Comparison of ENCODE assay signal across 18 cellular contexts in genomic region chr15:101013769-101014223, GRCh38.
DNase-seq lines count a peak whose midpoint lies in the region; ATAC-seq and TF ChIP-seq lines count a peak whose summit lies in the region.
"Had no signal": no experiment of that assay in that cellular context is flagged by ENCODE, and none has a peak within 500 bp of the region (broad histone marks: within the 10 kb centered on the region; RNA-seq: fewer than 3 reads in every experiment).

No MANE protein-coding gene starts in this region.

- H3K9me3 Mint-ChIP-seq in activated CD4-positive, alpha-beta memory T cell treated with anti-CD3 and anti-CD28 coated beads, Interleukin-2, amount 10 ng/mL, durations not matched to agents 7 days and 5 days: no peaks in the 10 kb centered on the region
- H3K9me3 Mint-ChIP-seq in activated CD4-positive, alpha-beta memory T cell treated with anti-CD3 and anti-CD28 coated beads for 36 hours: no peaks in the 10 kb centered on the region
- no peaks in the 10 kb centered on the region for H3K9me3 Mint-ChIP-seq in endodermal cell
- no peaks in the 10 kb centered on the region for H3K9me3 Mint-ChIP-seq in activated CD4-positive, alpha-beta T cell treated with anti-CD3 and anti-CD28 coated beads for 36 hours (ENCODE audit: low read depth)

- no peak for ATAC-seq in activated CD4-positive, alpha-beta T cell treated with anti-CD3 and anti-CD28 coated beads for 36 hours
- ATAC-seq in HG02642 (IDR thresholded peaks at IDR 0.05; ENCODE audit: poor library complexity, unreplicated experiment): no peak

- H3K4me1 Mint-ChIP-seq in activated CD4-positive, alpha-beta memory T cell treated with anti-CD3 and anti-CD28 coated beads, Interleukin-2, amount 10 ng/mL, durations not matched to agents 7 days and 5 days: peaks cover 2% of the 10 kb centered on the region
- H3K4me1 Mint-ChIP-seq in activated CD4-positive, alpha-beta memory T cell treated with anti-CD3 and anti-CD28 coated beads for 36 hours (ENCODE audit: low read depth): peaks cover 6% of the 10 kb centered on the region
- H3K4me1 Mint-ChIP-seq in endodermal cell: peaks cover 11% of the 10 kb centered on the region
- H3K4me1 Mint-ChIP-seq in activated CD4-positive, alpha-beta T cell treated with anti-CD3 and anti-CD28 coated beads for 36 hours: peaks cover 1% of the 10 kb centered on the region

- no peaks in the 10 kb centered on the region for H3K36me3 Mint-ChIP-seq in activated CD4-positive, alpha-beta memory T cell treated with anti-CD3 and anti-CD28 coated beads, Interleukin-2, amount 10 ng/mL, durations not matched to agents 7 days and 5 days (ENCODE audit: low read depth)
- no peaks in the 10 kb centered on the region for H3K36me3 Mint-ChIP-seq in activated CD4-positive, alpha-beta memory T cell treated with anti-CD3 and anti-CD28 coated beads for 36 hours
- H3K36me3 Mint-ChIP-seq in endodermal cell (ENCODE audit: low read depth): no peaks in the 10 kb centered on the region
- no peaks in the 10 kb centered on the region for H3K36me3 Mint-ChIP-seq in activated CD4-positive, alpha-beta T cell treated with anti-CD3 and anti-CD28 coated beads for 36 hours (ENCODE audit: low read depth)

- no peak for TF ChIP-seq CTCF in endodermal cell (conservative IDR thresholded peaks at IDR 0.05)

- peaks cover 3% of the 10 kb centered on the region for H3K4me1 ChIP-seq in endodermal cell (ENCODE audit: control insufficient read depth, insufficient read depth, low read length)

- H3K9ac ChIP-seq in endodermal cell (ENCODE audit: extremely low read depth, low read length, poor library complexity, severe bottlenecking): no peak overlapping the region

- no peaks in the 10 kb centered on the region for H3K27me3 ChIP-seq in endodermal cell (ENCODE audit: control insufficient read depth, insufficient read depth, low read length, poor library complexity, severe bottlenecking)
- H3K27me3 ChIP-seq: neutrophil had no signal

- no peak overlapping the region for H3K4me3 ChIP-seq in endodermal cell (ENCODE audit: low read length)

- no peak overlapping the region for H3K27ac ChIP-seq in endodermal cell (ENCODE audit: low read depth, low read length)
- H3K27ac ChIP-seq: HL-60, neutrophil, RWPE1 had no signal

- no peaks in the 10 kb centered on the region for H3K9me3 ChIP-seq in endodermal cell (ENCODE audit: control insufficient read depth, low read length)
- H3K9me3 ChIP-seq: neutrophil had no signal

- DNase-seq in activated CD4-positive, alpha-beta memory T cell treated with anti-CD3 and anti-CD28 coated beads, Interleukin-2, amount 10 ng/mL, durations not matched to agents 7 days and 5 days: peak; percentile 14
- DNase-seq in activated CD4-positive, alpha-beta memory T cell treated with anti-CD3 and anti-CD28 coated beads for 36 hours: no peak
- DNase-seq in NCI-H2227 treated with DMSO at 0.1 percent for 48 hours (lab: John Stamatoyannopoulos, UW) (peak; percentile 89), endodermal cell (peak; percentile 51), ureter (ENCODE audit: low spot score) (no peak)
- DNase-seq in stimulated activated CD8-positive, alpha-beta memory T cell treated with anti-CD3 and anti-CD28 coated beads, Interleukin-4, amount 100 ng/mL, for 48 hours: peak; percentile 17
- DNase-seq in activated CD4-positive, alpha-beta T cell treated with anti-CD3 and anti-CD28 coated beads for 36 hours: no peak
- DNase-seq: activated CD4-positive, alpha-beta T cell treated with anti-CD3 and anti-CD28 coated beads for 4 hours; activated effector memory CD4-positive, alpha-beta T cell treated with anti-CD3 and anti-CD28 coated beads, Interleukin-2, amount 50 U/mL, for 16 hours; GDM1; mammary epithelial cell; NCI-H510A treated with DMSO at 0.1 percent for 48 hours; small intestine; T-helper 2 cell had no signal

- H3K4me3 Mint-ChIP-seq in activated CD4-positive, alpha-beta memory T cell treated with anti-CD3 and anti-CD28 coated beads, Interleukin-2, amount 10 ng/mL, durations not matched to agents 7 days and 5 days: no peak overlapping the region
- no peak overlapping the region for H3K4me3 Mint-ChIP-seq in activated CD4-positive, alpha-beta memory T cell treated with anti-CD3 and anti-CD28 coated beads for 36 hours
- no peak overlapping the region for H3K4me3 Mint-ChIP-seq in endodermal cell
- H3K4me3 Mint-ChIP-seq in activated CD4-positive, alpha-beta T cell treated with anti-CD3 and anti-CD28 coated beads for 36 hours: no peak overlapping the region

- peaks cover 8% of the 10 kb centered on the region for H3K27me3 Mint-ChIP-seq in activated CD4-positive, alpha-beta memory T cell treated with anti-CD3 and anti-CD28 coated beads, Interleukin-2, amount 10 ng/mL, durations not matched to agents 7 days and 5 days
- peaks cover 3% of the 10 kb centered on the region for H3K27me3 Mint-ChIP-seq in activated CD4-positive, alpha-beta memory T cell treated with anti-CD3 and anti-CD28 coated beads for 36 hours
- H3K27me3 Mint-ChIP-seq in endodermal cell (ENCODE audit: insufficient read depth): no peaks in the 10 kb centered on the region
- peaks cover 3% of the 10 kb centered on the region for H3K27me3 Mint-ChIP-seq in activated CD4-positive, alpha-beta T cell treated with anti-CD3 and anti-CD28 coated beads for 36 hours

- POLR2A ChIA-PET in activated CD4-positive, alpha-beta memory T cell treated with anti-CD3 and anti-CD28 coated beads, Interleukin-2, amount 10 ng/mL, durations not matched to agents 7 days and 5 days (lab: Charles Lee): no interaction called here
- POLR2A ChIA-PET in activated CD4-positive, alpha-beta memory T cell treated with anti-CD3 and anti-CD28 coated beads for 36 hours (lab: Charles Lee): no interaction called here
- POLR2A ChIA-PET in activated CD4-positive, alpha-beta T cell treated with anti-CD3 and anti-CD28 coated beads for 36 hours (lab: Charles Lee): no interaction called here

- intact Hi-C loops in activated CD4-positive, alpha-beta memory T cell treated with anti-CD3 and anti-CD28 coated beads for 36 hours (cut with micrococcal nuclease): no loop called here
- intact Hi-C loops in activated CD4-positive, alpha-beta T cell treated with anti-CD3 and anti-CD28 coated beads for 36 hours (cut with DNase I, micrococcal nuclease): loop anchor here in 1 of 2 experiments (2.0 to 10.0 kb wide), 2 partner anchors 75 to 631 kb away; no protein-coding TSS in a partner anchor

- WGBS in endodermal cell (ENCODE audit: insufficient coverage in 1 of 2, insufficient read length in 1 of 2), 2 experiments: 86 to 93% methylated on average over 11 of the region's 11 CpGs

- CTCF ChIA-PET in activated CD4-positive, alpha-beta memory T cell treated with anti-CD3 and anti-CD28 coated beads, Interleukin-2, amount 10 ng/mL, durations not matched to agents 7 days and 5 days (lab: Charles Lee): interaction anchor here (0.9 to 4.2 kb wide), 6 partner anchors 23 to 246 kb away, joined by 3 to 120 read pairs (median 3); no protein-coding TSS in a partner anchor
- CTCF ChIA-PET in activated CD4-positive, alpha-beta memory T cell treated with anti-CD3 and anti-CD28 coated beads for 36 hours (lab: Charles Lee): interaction anchor here (1.1 to 2.1 kb wide), 3 partner anchors 10 to 244 kb away, joined by 3 to 15 read pairs (median 4); no protein-coding TSS in a partner anchor
- CTCF ChIA-PET in activated CD4-positive, alpha-beta T cell treated with anti-CD3 and anti-CD28 coated beads for 36 hours (lab: Charles Lee): interaction anchor here (0.7 to 4.3 kb wide), 7 partner anchors 36 to 259 kb away, joined by 3 to 51 read pairs (median 4); no protein-coding TSS in a partner anchor

- no peaks in the 10 kb centered on the region for H3K36me3 ChIP-seq in endodermal cell (ENCODE audit: control insufficient read depth, insufficient read depth, low read length)

- H3K27ac Mint-ChIP-seq in activated CD4-positive, alpha-beta memory T cell treated with anti-CD3 and anti-CD28 coated beads, Interleukin-2, amount 10 ng/mL, durations not matched to agents 7 days and 5 days: no peak overlapping the region
- no peak overlapping the region for H3K27ac Mint-ChIP-seq in activated CD4-positive, alpha-beta memory T cell treated with anti-CD3 and anti-CD28 coated beads for 36 hours
- H3K27ac Mint-ChIP-seq in endodermal cell: no peak overlapping the region
- H3K27ac Mint-ChIP-seq in activated CD4-positive, alpha-beta T cell treated with anti-CD3 and anti-CD28 coated beads for 36 hours: no peak overlapping the region

Comparison
In these comparisons a context has a peak if more than half of its experiments do, and no peak if none do; other contexts are left out.
1. DNase-seq: peak in activated CD4-positive, alpha-beta memory T cell treated with anti-CD3 and anti-CD28 coated beads, Interleukin-2, amount 10 ng/mL, durations not matched to agents 7 days and 5 days (single experiment), NCI-H2227 treated with DMSO at 0.1 percent for 48 hours (single experiment), endodermal cell (single experiment) and stimulated activated CD8-positive, alpha-beta memory T cell treated with anti-CD3 and anti-CD28 coated beads, Interleukin-4, amount 100 ng/mL, for 48 hours (single experiment); none in activated CD4-positive, alpha-beta memory T cell treated with anti-CD3 and anti-CD28 coated beads for 36 hours (single experiment), ureter (single experiment) and activated CD4-positive, alpha-beta T cell treated with anti-CD3 and anti-CD28 coated beads for 36 hours (single experiment).